17 cellular contexts compared by ENCODE assay signal in the genomic region with DNA sequence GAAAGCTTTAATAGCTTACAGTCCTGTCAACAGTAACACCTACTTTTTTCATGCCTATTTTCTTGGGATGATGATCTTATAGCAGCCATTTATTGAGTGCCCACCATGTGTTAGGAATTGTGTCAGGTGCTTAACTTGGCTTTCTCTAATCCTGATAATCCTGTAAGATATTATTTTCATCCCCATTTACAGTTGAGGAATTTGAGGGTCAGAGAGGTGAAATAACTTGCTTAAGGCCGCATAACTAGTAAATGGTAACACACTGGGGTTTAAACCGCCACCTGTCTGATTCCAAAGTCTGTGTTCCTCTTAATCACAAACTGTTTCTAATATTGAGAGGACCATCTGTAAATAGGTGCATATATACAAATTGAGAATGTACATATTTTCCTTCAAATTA.
"Had no signal": no experiment of that assay in that cellular context is flagged by ENCODE, and none has a peak within 500 bp of the region (broad histone marks: within the 10 kb centered on the region; RNA-seq: fewer than 3 reads in every experiment).

No MANE protein-coding gene starts in this region.

- H3K27me3 ChIP-seq: cardiac muscle cell, esophagus squamous epithelium, foreskin keratinocyte had no signal

- DNase-seq: activated CD4-positive, alpha-beta memory T cell treated with anti-CD3 and anti-CD28 coated beads, Interleukin-2, amount 10 ng/mL, durations not matched to agents 7 days and 5 days; activated CD4-positive, alpha-beta T cell treated with anti-CD3 and anti-CD28 coated beads for 36 hours; activated CD8-positive, alpha-beta memory T cell treated with anti-CD3 and anti-CD28 coated beads, Interleukin-2, amount 50 U/mL, for 4 hours; activated naive CD4-positive, alpha-beta T cell; esophagus squamous epithelium; foreskin keratinocyte; left colon; natural killer cell; occipital lobe; psoas muscle; stimulated activated naive CD4-positive, alpha-beta T cell treated with Interleukin-2 at 50 U/mL for 16 hours; trophoblast cell had no signal

- H3K27ac Mint-ChIP-seq: activated CD4-positive, alpha-beta memory T cell treated with anti-CD3 and anti-CD28 coated beads, Interleukin-2, amount 10 ng/mL, durations not matched to agents 7 days and 5 days; activated CD4-positive, alpha-beta T cell treated with anti-CD3 and anti-CD28 coated beads for 36 hours; natural killer cell had no signal

- H3K27me3 Mint-ChIP-seq: activated CD4-positive, alpha-beta memory T cell treated with anti-CD3 and anti-CD28 coated beads, Interleukin-2, amount 10 ng/mL, durations not matched to agents 7 days and 5 days; activated CD4-positive, alpha-beta T cell treated with anti-CD3 and anti-CD28 coated beads for 36 hours had no signal

- FAIRE-seq: astrocyte, colon had no signal

- H3K36me3 Mint-ChIP-seq: natural killer cell had no signal

- H3K36me3 ChIP-seq: cardiac muscle cell, esophagus squamous epithelium had no signal

- H3K4me3 ChIP-seq: cardiac muscle cell, esophagus squamous epithelium, lung, psoas muscle had no signal

- H3K4me3 Mint-ChIP-seq: activated CD4-positive, alpha-beta memory T cell treated with anti-CD3 and anti-CD28 coated beads, Interleukin-2, amount 10 ng/mL, durations not matched to agents 7 days and 5 days; activated CD4-positive, alpha-beta T cell treated with anti-CD3 and anti-CD28 coated beads for 36 hours; natural killer cell had no signal

- H3K9me3 ChIP-seq: esophagus squamous epithelium, psoas muscle had no signal

- H3K9me3 Mint-ChIP-seq: activated CD4-positive, alpha-beta memory T cell treated with anti-CD3 and anti-CD28 coated beads, Interleukin-2, amount 10 ng/mL, durations not matched to agents 7 days and 5 days; natural killer cell had no signal

- H3K27ac ChIP-seq: cardiac muscle cell, esophagus squamous epithelium, foreskin keratinocyte, psoas muscle had no signal

- ATAC-seq: activated CD4-positive, alpha-beta T cell treated with anti-CD3 and anti-CD28 coated beads for 36 hours; foreskin keratinocyte; left colon; natural killer cell; sciatic nerve had no signal
